8 cellular contexts compared by ENCODE assay signal in genomic region chr1:167555971-167556714, GRCh38.
DNase-seq lines count a peak whose midpoint lies in the region; ATAC-seq, FAIRE-seq and TF ChIP-seq lines count a peak whose summit lies in the region.

No MANE protein-coding gene starts in this region.

- H3K4me3 ChIP-seq in brain microvascular endothelial cell (ENCODE audit: low read depth, low read length) = no peak overlapping the region

- ATAC-seq in GM18873 (IDR thresholded peaks at IDR 0.05; ENCODE audit: low FRiP score, unreplicated experiment) = no peak

- TF ChIP-seq CTCF in brain microvascular endothelial cell (IDR thresholded peaks at IDR 0.05; ENCODE audit: low read depth, low read length, missing control alignments) = peak; percentile 88

- DNase-seq in ACHN (peak; percentile 72), GM18507 (ENCODE audit: extremely low spot score, insufficient read length, low read depth) (peak; percentile 40), NCI-H2081 (lab: John Stamatoyannopoulos, UW) (peak; percentile 70 to 74), brain microvascular endothelial cell (peak; percentile 79), iris pigment epithelial cell (ENCODE audit: low read depth) (peak; percentile 69)
- peak; percentile 39 to 53 for DNase-seq in stimulated activated CD4-positive, alpha-beta T cell treated with anti-CD3 and anti-CD28 coated beads, Interleukin-1b, Interleukin-23, amount 100 ng/mL, for 1 hour (ENCODE audit: low read depth in 2 of 2)

- no peaks in the 10 kb centered on the region for H3K36me3 ChIP-seq in brain microvascular endothelial cell (replicated peaks)

- no peaks in the 10 kb centered on the region for H3K27me3 ChIP-seq in brain microvascular endothelial cell (replicated peaks)

- in situ Hi-C loops in ACHN (cut with HindIII; ENCODE audit: low pct_ligation_motif_present, low pct_unique_long_range_greater_than_20kb, low sequenced_read_pairs) (no loop called here), brain microvascular endothelial cell (cut with HindIII; ENCODE audit: low pct_ligation_motif_present, low sequenced_read_pairs) (no loop called here)

- FAIRE-seq in GM18507 (lab: Jason Lieb, UNC) = peak; percentile 93
- FAIRE-seq in TTC549 (lab: Jason Lieb, UNC) = peak; percentile 97

- H3K27ac ChIP-seq in brain microvascular endothelial cell = no peak overlapping the region
